ENCODE assay signal across 8 cellular contexts in genomic region chrX:154411981-154412340, GRCh38. TPM values are rescaled to one million over a fixed set of nuclear protein-coding genes. Genes with fewer than 3 reads are reported as not detected.
DNase-seq lines count a peak whose midpoint lies in the region; ATAC-seq and TF ChIP-seq lines count a peak whose summit lies in the region.

No MANE protein-coding gene starts in this region.

- H3K9me2 ChIP-seq in PC-9 (ENCODE audit: insufficient read depth): no peaks in the 10 kb centered on the region

- intact Hi-C loops in PC-9 (cut with micrococcal nuclease; ENCODE audit: unreplicated experiment): no loop called here
- intact Hi-C loops in heart right ventricle (cut with DNase I): no loop called here

- peaks cover 30 to 39% (median 35%) of the 10 kb centered on the region in 10 experiments for H3K4me1 ChIP-seq in BLaER1 treated with 17β-estradiol and CSF1 and Interleukin-3, amounts not matched to agents 10 nM and 100 nM
- H3K4me1 ChIP-seq in PC-9 (replicated peaks; ENCODE audit: insufficient read depth) (peaks cover 19% of the 10 kb centered on the region), heart right ventricle (peaks cover 0 to 32% (median 12%) of the 10 kb centered on the region in 9 donors)

- H3K27me3 Mint-ChIP-seq in activated naive CD8-positive, alpha-beta T cell treated with anti-CD3 and anti-CD28 coated beads for 36 hours: no peaks in the 10 kb centered on the region
- no peaks in the 10 kb centered on the region for H3K27me3 Mint-ChIP-seq in progenitor cell of endocrine pancreas

- POLR2A ChIA-PET in PC-9 (lab: Charles Lee; ENCODE audit: unreplicated experiment): interaction anchor here (0.6 to 1.0 kb wide), 6 partner anchors 12 to 63 kb away, joined by 3 to 14 read pairs (median 4); no protein-coding TSS in a partner anchor

- WGBS in heart right ventricle, 2 donors: 0 to 3% methylated on average over 20 to 28 of the region's 29 CpGs

- H3K27ac Mint-ChIP-seq in activated naive CD8-positive, alpha-beta T cell treated with anti-CD3 and anti-CD28 coated beads for 36 hours: peak overlapping the region; percentile 70
- no peak overlapping the region for H3K27ac Mint-ChIP-seq in progenitor cell of endocrine pancreas

- H3K4me1 Mint-ChIP-seq in activated naive CD8-positive, alpha-beta T cell treated with anti-CD3 and anti-CD28 coated beads for 36 hours: peaks cover 6% of the 10 kb centered on the region
- peaks cover 6% of the 10 kb centered on the region for H3K4me1 Mint-ChIP-seq in progenitor cell of endocrine pancreas (ENCODE audit: low read depth)

- peak overlapping the region; percentile 79 to 92 (median 84) for H3K9ac ChIP-seq in BLaER1 treated with 17β-estradiol and CSF1 and Interleukin-3, amounts not matched to agents 10 nM and 100 nM

- H3K4me2 ChIP-seq in BLaER1 treated with 17β-estradiol and CSF1 and Interleukin-3, amounts not matched to agents 10 nM and 100 nM: peak overlapping the region; percentile 79 to 91 (median 88)
- H3K4me2 ChIP-seq in PC-9: peak overlapping the region; percentile 79

- BruUV-seq in PC-9 (replicated peaks; lab: Mats Ljungman, UMichigan): no TSS peak

- 0 out of 2 replicates have a peak, but pooled peaks cover 4% of the 10 kb centered on the region for H3K79me2 ChIP-seq in PC-9 (ENCODE audit: low read depth)

- peaks cover 0 to 27% (median 13%) of the 10 kb centered on the region in 11 experiments; a peak in 17 of 22 replicates for H3K9me3 ChIP-seq in BLaER1 treated with 17β-estradiol and CSF1 and Interleukin-3, amounts not matched to agents 10 nM and 100 nM (replicated peaks in 1 of 11)
- H3K9me3 ChIP-seq in PC-9 (ENCODE audit: insufficient read depth, low read depth): no peaks in the 10 kb centered on the region
- no peaks in the 10 kb centered on the region for H3K9me3 ChIP-seq in heart right ventricle

- H3K9me3 Mint-ChIP-seq in activated naive CD8-positive, alpha-beta T cell treated with anti-CD3 and anti-CD28 coated beads for 36 hours: no peaks in the 10 kb centered on the region
- H3K9me3 Mint-ChIP-seq in progenitor cell of endocrine pancreas (ENCODE audit: low read depth): no peaks in the 10 kb centered on the region

- peak overlapping the region; percentile 64 to 89 (median 86) for H3K27ac ChIP-seq in BLaER1 treated with 17β-estradiol and CSF1 and Interleukin-3, amounts not matched to agents 10 nM and 100 nM
- H3K27ac ChIP-seq in PC-9 (peak overlapping the region; percentile 32; the same call in 1 of the 2 replicates), heart right ventricle (peak overlapping the region; percentile 90 to 99 (median 96))

- H4K20me1 ChIP-seq in BLaER1 treated with 17β-estradiol and CSF1 and Interleukin-3, amounts not matched to agents 10 nM and 100 nM: peaks cover 0 to 9% (median 0%) of the 10 kb centered on the region in 11 experiments; a peak in 1 of 22 replicates
- no peaks in the 10 kb centered on the region for H4K20me1 ChIP-seq in PC-9 (ENCODE audit: insufficient read depth)

- DNase-seq in GM19238 (ENCODE audit: insufficient read length, low spot score) (peak; percentile 55), HT-29 (ENCODE audit: low spot score) (peak; percentile 66), PC-9 (peak in 1 of 2 experiments; percentile 58), heart right ventricle (peak; percentile 53 to 62), progenitor cell of endocrine pancreas (ENCODE audit: low spot score, unreplicated experiment) (no peak), hepatic stellate cell (ENCODE audit: low spot score) (no peak)
- peak; percentile 66 for DNase-seq in activated naive CD8-positive, alpha-beta T cell treated with anti-CD3 and anti-CD28 coated beads for 36 hours

- peaks cover 0 to 20% (median 4%) of the 10 kb centered on the region in 11 experiments; a peak in 5 of 22 replicates for H3K36me3 ChIP-seq in BLaER1 treated with 17β-estradiol and CSF1 and Interleukin-3, amounts not matched to agents 10 nM and 100 nM
- H3K36me3 ChIP-seq in PC-9 (ENCODE audit: low read depth) (no peaks in the 10 kb centered on the region), heart right ventricle (peaks cover 0 to 15% (median 0%) of the 10 kb centered on the region in 9 donors)

- H3K36me3 Mint-ChIP-seq in activated naive CD8-positive, alpha-beta T cell treated with anti-CD3 and anti-CD28 coated beads for 36 hours: peaks cover 5% of the 10 kb centered on the region
- peaks cover 8% of the 10 kb centered on the region for H3K36me3 Mint-ChIP-seq in progenitor cell of endocrine pancreas (ENCODE audit: insufficient read depth)

- ATAC-seq in heart right ventricle: peak; percentile 74 to 83 (median 80)

- TF ChIP-seq CTCF in PC-9 (conservative IDR thresholded peaks at IDR 0.05): no peak
- TF ChIP-seq CTCF in heart right ventricle (IDR thresholded peaks at IDR 0.05): no peak
- no peak for TF ChIP-seq CTCF in progenitor cell of endocrine pancreas (IDR thresholded peaks at IDR 0.05; ENCODE audit: unreplicated experiment)

- peak overlapping the region; percentile 67 to 82 (median 78) for H3K4me3 ChIP-seq in BLaER1 treated with 17β-estradiol and CSF1 and Interleukin-3, amounts not matched to agents 10 nM and 100 nM
- H3K4me3 ChIP-seq in PC-9 (peak overlapping the region; percentile 77), heart right ventricle (peak overlapping the region; percentile 56 to 85 (median 82))

- peak overlapping the region; percentile 87 for H2AFZ ChIP-seq in PC-9

- CTCF ChIA-PET in PC-9 (lab: Charles Lee): no interaction called here

- H3K4me3 Mint-ChIP-seq in activated naive CD8-positive, alpha-beta T cell treated with anti-CD3 and anti-CD28 coated beads for 36 hours: peak overlapping the region; percentile 80
- H3K4me3 Mint-ChIP-seq in progenitor cell of endocrine pancreas (ENCODE audit: low read depth): peak overlapping the region; percentile 69

- H3F3A ChIP-seq in PC-9 (ENCODE audit: insufficient read depth, low read depth): peaks cover 8% of the 10 kb centered on the region; the same call in 1 of the 2 replicates

- H3K27me3 ChIP-seq in BLaER1 treated with 17β-estradiol and CSF1 and Interleukin-3, amounts not matched to agents 10 nM and 100 nM: peaks cover under 1 to 37% (median 9%) of the 10 kb centered on the region in 11 experiments; a peak in 15 of 22 replicates
- no peaks in the 10 kb centered on the region for H3K27me3 ChIP-seq in PC-9 (ENCODE audit: insufficient read depth, low read depth)
- no peaks in the 10 kb centered on the region for H3K27me3 ChIP-seq in heart right ventricle

RNA-seq across cellular contexts. Expression of gene TAFAZZIN, which starts 0.6 kb away (rescaled TPM):
- 60.3 and 80.6 TPM in 2 replicates for total RNA-seq in HT-29 (2014; rRNA removed; shearing (Covaris generic))
- total RNA-seq in PC-9 (2021): 95.8 and 134 TPM in 2 replicates
- total RNA-seq in activated naive CD8-positive, alpha-beta T cell treated with anti-CD3 and anti-CD28 coated beads for 36 hours: 10 to 100 TPM; 35.1 to 35.8 TPM
- total RNA-seq in heart right ventricle: 10 to 100 TPM; 28.4 to 42.6 (median 33.7) TPM
- 100 to 1,000 TPM in 1 of 2 donors, 10 to 100 TPM in 1; 38.2 to 112 TPM for polyA plus RNA-seq in heart right ventricle
- total RNA-seq in progenitor cell of endocrine pancreas: 34.5 and 38.4 TPM in 2 replicates

RNA-seq across cellular contexts. Expression of gene DNASE1L1, which starts 2.9 kb away (rescaled TPM):
- 114 and 118 TPM in 2 replicates for total RNA-seq in HT-29 (2014; rRNA removed; shearing (Covaris generic))
- total RNA-seq in PC-9 (2021) (25.9 and 28.3 TPM in 2 replicates), heart right ventricle (10 to 100 TPM; 35.2 to 57.1 (median 46.9) TPM), progenitor cell of endocrine pancreas (12.7 and 14.3 TPM in 2 replicates)
- 10 to 100 TPM; 12.4 to 12.7 TPM for total RNA-seq in activated naive CD8-positive, alpha-beta T cell treated with anti-CD3 and anti-CD28 coated beads for 36 hours
- 10 to 100 TPM; 27.2 to 55.0 TPM for polyA plus RNA-seq in heart right ventricle

RNA-seq across cellular contexts. Expression of gene RPL10, which starts 13.8 kb away (rescaled TPM):
- total RNA-seq in HT-29 (2014; rRNA removed; shearing (Covaris generic)): 4,676 and 4,679 TPM in 2 replicates
- total RNA-seq in PC-9 (2021): 3,447 and 3,685 TPM in 2 replicates
- 1,000 to 10,000 TPM; 2,967 to 3,168 TPM for total RNA-seq in activated naive CD8-positive, alpha-beta T cell treated with anti-CD3 and anti-CD28 coated beads for 36 hours
- 1,000 to 10,000 TPM; 1,543 to 2,503 (median 1,867) TPM for total RNA-seq in heart right ventricle
- polyA plus RNA-seq in heart right ventricle: 1,000 to 10,000 TPM; 2,102 to 7,085 TPM
- 2,364 and 2,443 TPM in 2 replicates for total RNA-seq in progenitor cell of endocrine pancreas

RNA-seq across cellular contexts. Expression of gene ATP6AP1, which starts 16.5 kb away (rescaled TPM):
- total RNA-seq in HT-29 (2014; rRNA removed; shearing (Covaris generic)): 162 and 181 TPM in 2 replicates
- total RNA-seq in PC-9 (2021) (112 and 119 TPM in 2 replicates), heart right ventricle (100 to 1,000 TPM in 3 of 10 donors, 10 to 100 TPM in 7; 69.5 to 113 (median 90.6) TPM), progenitor cell of endocrine pancreas (82.1 and 87.5 TPM in 2 replicates)
- total RNA-seq in activated naive CD8-positive, alpha-beta T cell treated with anti-CD3 and anti-CD28 coated beads for 36 hours: 10 to 100 TPM; 25.1 to 25.3 TPM
- polyA plus RNA-seq in heart right ventricle: 100 to 1,000 TPM in 1 of 2 donors, 10 to 100 TPM in 1; 26.0 to 103 TPM

RNA-seq across cellular contexts. Expression of gene GDI1, which starts 25.0 kb away (rescaled TPM):
- total RNA-seq in HT-29 (2014; rRNA removed; shearing (Covaris generic)): 124 and 128 TPM in 2 replicates
- 116 and 123 TPM in 2 replicates for total RNA-seq in PC-9 (2021)
- 10 to 100 TPM; 66.3 to 68.4 TPM for total RNA-seq in activated naive CD8-positive, alpha-beta T cell treated with anti-CD3 and anti-CD28 coated beads for 36 hours
- 100 to 1,000 TPM in 1 of 10 donors, 10 to 100 TPM in 9; 67.5 to 101 (median 77.5) TPM for total RNA-seq in heart right ventricle
- polyA plus RNA-seq in heart right ventricle: 100 to 1,000 TPM; 111 to 117 TPM
- total RNA-seq in progenitor cell of endocrine pancreas: 149 and 151 TPM in 2 replicates

Comparison
In these comparisons a context has a peak if more than half of its experiments do, and no peak if none do; other contexts are left out.
1. H3K27ac ChIP-seq: peak in every context shown above with its lines; median percentile 96 in heart right ventricle; 86 in BLaER1 treated with 17β-estradiol and CSF1 and Interleukin-3, amounts not matched to agents 10 nM and 100 nM; 32 in PC-9.
2. DNase-seq: peak in GM19238 (single experiment), HT-29 (single experiment), activated naive CD8-positive, alpha-beta T cell treated with anti-CD3 and anti-CD28 coated beads for 36 hours (single experiment) and heart right ventricle (2 of 2); none in progenitor cell of endocrine pancreas (single experiment) and hepatic stellate cell (single experiment).
3. Peak in every context shown above with its lines, with median percentiles within 50 percentile points of each other: H3K4me3 ChIP-seq.